In the genomic region with DNA sequence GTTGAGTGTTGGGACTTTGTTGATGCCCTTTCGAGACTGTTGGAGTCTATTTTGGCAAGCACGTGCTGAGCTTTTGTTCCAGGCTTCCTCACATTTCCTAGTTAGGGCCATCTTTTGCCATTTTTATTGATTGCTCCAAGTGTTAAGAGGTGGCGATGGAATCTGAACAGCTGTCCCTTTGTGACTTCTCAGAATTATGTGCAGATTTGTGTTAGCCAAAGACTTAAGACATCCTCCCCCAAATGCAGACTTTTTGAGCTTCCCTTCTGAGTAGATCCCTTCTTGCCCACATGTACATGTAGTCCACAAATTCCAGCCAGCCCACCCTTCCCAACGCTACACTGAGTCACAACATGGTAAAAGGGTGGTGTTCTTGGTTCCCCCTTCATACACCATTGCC, we compare ENCODE assay signal across 26 cellular contexts. TPM values are rescaled to one million over a fixed set of nuclear protein-coding genes. Genes with fewer than 3 reads are reported as not detected.
A peak's percentile ranks its signal among the peaks of the same experiment; 100 is the strongest.
DNase-seq lines count a peak whose midpoint lies in the region; ATAC-seq and TF ChIP-seq lines count a peak whose summit lies in the region.
"Had no signal": no experiment of that assay in that cellular context is flagged by ENCODE, and none has a peak within 500 bp of the region (broad histone marks: within the 10 kb centered on the region; RNA-seq: fewer than 3 reads in every experiment).

No MANE protein-coding gene starts in this region.

- H3K9me3 Mint-ChIP-seq in natural killer cell: no peaks in the 10 kb centered on the region
- H3K9me3 Mint-ChIP-seq in natural killer cell treated with Interleukin-12 subunit alpha and Interleukin-12 subunit beta and Interleukin-15 and Interleukin-18, amount 100 ng/mL, for 72 hours: no peaks in the 10 kb centered on the region
- peaks cover 2% of the 10 kb centered on the region for H3K9me3 Mint-ChIP-seq in glutamatergic neuron (ENCODE audit: unreplicated experiment)
- peaks cover 8% of the 10 kb centered on the region for H3K9me3 Mint-ChIP-seq in nephron
- peaks cover 4% of the 10 kb centered on the region in 2 donors for H3K9me3 Mint-ChIP-seq in stimulated activated naive B cell treated with anti-CD40 and anti-IgM and Interleukin-4, amounts not matched to agents 10 μg/mL and 1 μg/mL and 100 μg/mL, for 72 hours
- peaks cover 10% of the 10 kb centered on the region for H3K9me3 Mint-ChIP-seq in activated CD4-positive, alpha-beta T cell treated with anti-CD3 and anti-CD28 coated beads for 36 hours (ENCODE audit: low read depth)

- CTCF ChIA-PET in activated CD4-positive, alpha-beta T cell treated with anti-CD3 and anti-CD28 coated beads for 36 hours (lab: Charles Lee): no interaction called here

- POLR2A ChIA-PET in activated CD4-positive, alpha-beta T cell treated with anti-CD3 and anti-CD28 coated beads for 36 hours (lab: Charles Lee): no interaction called here

- no peak for ATAC-seq in natural killer cell
- no peak for ATAC-seq in natural killer cell treated with Interleukin-12 subunit alpha and Interleukin-12 subunit beta and Interleukin-15 and Interleukin-18, amount 100 ng/mL, for 72 hours
- ATAC-seq in stimulated activated naive B cell treated with anti-CD40 and anti-IgM and Interleukin-4, amounts not matched to agents 10 μg/mL and 1 μg/mL and 100 μg/mL, for 72 hours (replicated peaks): no peak
- no peak for ATAC-seq in activated CD4-positive, alpha-beta T cell treated with anti-CD3 and anti-CD28 coated beads for 36 hours
- ATAC-seq: HCT116 had no signal

- H3K27ac ChIP-seq in coronary artery: no peak overlapping the region

- no peak for TF ChIP-seq CTCF in natural killer cell (IDR thresholded peaks at IDR 0.05)
- TF ChIP-seq CTCF in glutamatergic neuron (IDR thresholded peaks at IDR 0.05; ENCODE audit: partially characterized antibody, unreplicated experiment): no peak
- no peak for TF ChIP-seq CTCF in nephron (IDR thresholded peaks at IDR 0.05; ENCODE audit: unreplicated experiment in 3 of 3)
- TF ChIP-seq CTCF in coronary artery (IDR thresholded peaks at IDR 0.05): no peak
- TF ChIP-seq CTCF in GM13976 (IDR thresholded peaks at IDR 0.05; ENCODE audit: borderline replicate concordance, control extremely low read depth, extremely low read depth, insufficient read depth, missing control alignments): no peak

- H3K27me3 Mint-ChIP-seq in natural killer cell (ENCODE audit: low read depth in 2 of 2): no peaks in the 10 kb centered on the region
- H3K27me3 Mint-ChIP-seq in natural killer cell treated with Interleukin-12 subunit alpha and Interleukin-12 subunit beta and Interleukin-15 and Interleukin-18, amount 100 ng/mL, for 72 hours: no peaks in the 10 kb centered on the region
- H3K27me3 Mint-ChIP-seq in glutamatergic neuron (ENCODE audit: unreplicated experiment): peaks cover 3% of the 10 kb centered on the region
- H3K27me3 Mint-ChIP-seq in nephron (ENCODE audit: low read depth): no peaks in the 10 kb centered on the region
- no peaks in the 10 kb centered on the region for H3K27me3 Mint-ChIP-seq in stimulated activated naive B cell treated with anti-CD40 and anti-IgM and Interleukin-4, amounts not matched to agents 10 μg/mL and 1 μg/mL and 100 μg/mL, for 72 hours
- H3K27me3 Mint-ChIP-seq in activated CD4-positive, alpha-beta T cell treated with anti-CD3 and anti-CD28 coated beads for 36 hours: no peaks in the 10 kb centered on the region
- H3K27me3 Mint-ChIP-seq: CD8-positive, alpha-beta memory T cell had no signal

- in situ Hi-C loops in GM13976 (cut with MboI; ENCODE audit: low sequenced_read_pairs, unreplicated experiment): no loop called here

- intact Hi-C loops in natural killer cell (cut with micrococcal nuclease): no loop called here
- intact Hi-C loops in activated CD4-positive, alpha-beta T cell treated with anti-CD3 and anti-CD28 coated beads for 36 hours (cut with DNase I, micrococcal nuclease): no loop called here

- H3K4me1 Mint-ChIP-seq in natural killer cell (peaks cover 60 to 69% of the 10 kb centered on the region in 2 donors), glutamatergic neuron (ENCODE audit: low read depth, unreplicated experiment) (peaks cover 22% of the 10 kb centered on the region), nephron (peaks cover 25% of the 10 kb centered on the region)
- H3K4me1 Mint-ChIP-seq in natural killer cell treated with Interleukin-12 subunit alpha and Interleukin-12 subunit beta and Interleukin-15 and Interleukin-18, amount 100 ng/mL, for 72 hours (ENCODE audit: low read depth in 2 of 2): peaks cover 50 to 56% of the 10 kb centered on the region in 2 donors
- peaks cover 10 to 16% of the 10 kb centered on the region in 2 donors for H3K4me1 Mint-ChIP-seq in stimulated activated naive B cell treated with anti-CD40 and anti-IgM and Interleukin-4, amounts not matched to agents 10 μg/mL and 1 μg/mL and 100 μg/mL, for 72 hours
- peaks cover 25% of the 10 kb centered on the region for H3K4me1 Mint-ChIP-seq in activated CD4-positive, alpha-beta T cell treated with anti-CD3 and anti-CD28 coated beads for 36 hours
- H3K4me1 Mint-ChIP-seq: CD14-positive monocyte had no signal

- H3K36me3 Mint-ChIP-seq in natural killer cell (no peaks in the 10 kb centered on the region), glutamatergic neuron (ENCODE audit: unreplicated experiment) (no peaks in the 10 kb centered on the region), nephron (ENCODE audit: low read depth) (peaks cover 75% of the 10 kb centered on the region)
- peaks cover 6% of the 10 kb centered on the region for H3K36me3 Mint-ChIP-seq in natural killer cell treated with Interleukin-12 subunit alpha and Interleukin-12 subunit beta and Interleukin-15 and Interleukin-18, amount 100 ng/mL, for 72 hours
- peaks cover 38 to 58% of the 10 kb centered on the region in 2 donors for H3K36me3 Mint-ChIP-seq in stimulated activated naive B cell treated with anti-CD40 and anti-IgM and Interleukin-4, amounts not matched to agents 10 μg/mL and 1 μg/mL and 100 μg/mL, for 72 hours
- peaks cover 32% of the 10 kb centered on the region for H3K36me3 Mint-ChIP-seq in activated CD4-positive, alpha-beta T cell treated with anti-CD3 and anti-CD28 coated beads for 36 hours (ENCODE audit: low read depth)

- DNase-seq in natural killer cell (no peak), glutamatergic neuron (no peak), coronary artery (ENCODE audit: low spot score) (no peak), GM13976 (ENCODE audit: low spot score) (no peak)
- DNase-seq in natural killer cell treated with Interleukin-12 subunit alpha and Interleukin-12 subunit beta and Interleukin-15 and Interleukin-18, amount 100 ng/mL, for 72 hours (ENCODE audit: low spot score): no peak
- no peak for DNase-seq in stimulated activated naive B cell treated with anti-CD40 and anti-IgM and Interleukin-4, amounts not matched to agents 10 μg/mL and 1 μg/mL and 100 μg/mL, for 72 hours
- DNase-seq in activated CD4-positive, alpha-beta T cell treated with anti-CD3 and anti-CD28 coated beads for 36 hours: no peak
- DNase-seq: 8988T; ACHN; BE2C; Calu3; CD8-positive, alpha-beta memory T cell; DMS79 treated with DMSO at 0.1 percent for 48 hours; IMR-90; KG1; NCI-H1048; NCI-H1417 treated with DMSO at 0.1 percent for 48 hours; NCI-H1694 treated with DMSO at 0.1 percent for 48 hours; NCI-H2081; NCI-H524; NCI-H774; SIG-M5; SK-N-SH had no signal

- H3K4me3 Mint-ChIP-seq in natural killer cell (peak overlapping the region; percentile 55), glutamatergic neuron (ENCODE audit: unreplicated experiment) (peak overlapping the region; percentile 8), nephron (no peak overlapping the region)
- no peak overlapping the region for H3K4me3 Mint-ChIP-seq in natural killer cell treated with Interleukin-12 subunit alpha and Interleukin-12 subunit beta and Interleukin-15 and Interleukin-18, amount 100 ng/mL, for 72 hours
- H3K4me3 Mint-ChIP-seq in stimulated activated naive B cell treated with anti-CD40 and anti-IgM and Interleukin-4, amounts not matched to agents 10 μg/mL and 1 μg/mL and 100 μg/mL, for 72 hours: no peak overlapping the region
- H3K4me3 Mint-ChIP-seq in activated CD4-positive, alpha-beta T cell treated with anti-CD3 and anti-CD28 coated beads for 36 hours: no peak overlapping the region
- H3K4me3 Mint-ChIP-seq: CD14-positive monocyte had no signal

- H3K27ac Mint-ChIP-seq in natural killer cell (no peak overlapping the region), glutamatergic neuron (ENCODE audit: unreplicated experiment) (peak overlapping the region; percentile 44), nephron (peak overlapping the region; percentile 49 to 82 (median 57))
- H3K27ac Mint-ChIP-seq in natural killer cell treated with Interleukin-12 subunit alpha and Interleukin-12 subunit beta and Interleukin-15 and Interleukin-18, amount 100 ng/mL, for 72 hours: no peak overlapping the region
- peak overlapping the region; percentile 39 for H3K27ac Mint-ChIP-seq in stimulated activated naive B cell treated with anti-CD40 and anti-IgM and Interleukin-4, amounts not matched to agents 10 μg/mL and 1 μg/mL and 100 μg/mL, for 72 hours
- H3K27ac Mint-ChIP-seq in activated CD4-positive, alpha-beta T cell treated with anti-CD3 and anti-CD28 coated beads for 36 hours: no peak overlapping the region

- H3K4me3 ChIP-seq in coronary artery: no peak overlapping the region

RNA-seq across cellular contexts. Expression of gene SPIN1, which starts 59.2 kb away (rescaled TPM):
- total RNA-seq in natural killer cell (10 to 100 TPM; 30.3 to 46.1 (median 39.3) TPM), glutamatergic neuron (ENCODE audit: unreplicated experiment) (88.2 TPM)
- total RNA-seq in natural killer cell treated with Interleukin-12 subunit alpha and Interleukin-12 subunit beta and Interleukin-15 and Interleukin-18, amount 100 ng/mL, for 72 hours: 10 to 100 TPM; 18.6 to 27.8 TPM
- 10 to 100 TPM; 17.9 to 22.1 TPM for total RNA-seq in activated CD4-positive, alpha-beta T cell treated with anti-CD3 and anti-CD28 coated beads for 36 hours

Comparison
In these comparisons a context has a peak if more than half of its experiments do, and no peak if none do; other contexts are left out.
1. H3K4me3 Mint-ChIP-seq: peak in natural killer cell (single experiment) and glutamatergic neuron (single experiment); none in natural killer cell treated with Interleukin-12 subunit alpha and Interleukin-12 subunit beta and Interleukin-15 and Interleukin-18, amount 100 ng/mL, for 72 hours (single experiment), nephron (0 of 3), stimulated activated naive B cell treated with anti-CD40 and anti-IgM and Interleukin-4, amounts not matched to agents 10 μg/mL and 1 μg/mL and 100 μg/mL, for 72 hours (0 of 2) and activated CD4-positive, alpha-beta T cell treated with anti-CD3 and anti-CD28 coated beads for 36 hours (single experiment).
2. H3K27ac Mint-ChIP-seq: peak in glutamatergic neuron (single experiment), nephron (3 of 3) and stimulated activated naive B cell treated with anti-CD40 and anti-IgM and Interleukin-4, amounts not matched to agents 10 μg/mL and 1 μg/mL and 100 μg/mL, for 72 hours (single experiment); none in natural killer cell (0 of 2), natural killer cell treated with Interleukin-12 subunit alpha and Interleukin-12 subunit beta and Interleukin-15 and Interleukin-18, amount 100 ng/mL, for 72 hours (0 of 2) and activated CD4-positive, alpha-beta T cell treated with anti-CD3 and anti-CD28 coated beads for 36 hours (single experiment).